In the genomic region with DNA sequence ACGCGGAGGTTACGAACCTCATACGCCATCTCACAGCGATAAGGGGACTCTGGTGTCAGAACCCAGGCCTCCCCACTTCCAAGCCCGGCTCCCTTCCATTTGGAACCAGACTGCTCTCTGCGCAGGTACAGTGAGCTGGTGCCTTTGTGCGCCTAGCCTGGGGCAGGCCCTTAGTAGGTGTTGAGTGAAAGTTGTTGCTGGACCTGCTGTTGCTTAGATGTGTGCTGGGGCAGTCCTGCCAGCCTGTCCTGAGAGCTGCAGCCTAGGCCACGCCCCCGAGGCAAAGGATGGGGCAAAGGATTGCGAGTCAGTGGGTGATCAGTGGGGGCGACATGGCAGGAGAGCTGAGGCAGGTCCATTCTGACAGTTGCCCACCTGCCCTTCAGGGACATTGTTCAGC, we compare ENCODE assay signal across 15 cellular contexts.
DNase-seq lines count a peak whose midpoint lies in the region; ATAC-seq and TF ChIP-seq lines count a peak whose summit lies in the region.
"Had no signal": no experiment of that assay in that cellular context is flagged by ENCODE, and none has a peak within 500 bp of the region (broad histone marks: within the 10 kb centered on the region; RNA-seq: fewer than 3 reads in every experiment).

No MANE protein-coding gene starts in this region.

- ATAC-seq in HCT116: peak; percentile 47; the same call in 1 of the 2 replicates
- peak; percentile 26 for ATAC-seq in left colon
- peak in 3 of 4 donors; percentile 21 to 35 (median 30) for ATAC-seq in psoas muscle
- no peak for ATAC-seq in stimulated activated naive CD8-positive, alpha-beta T cell treated with anti-CD3 and anti-CD28 coated beads, Interleukin-15, amount 100 ng/mL, for 72 hours

- H3K27me3 Mint-ChIP-seq in stimulated activated naive CD8-positive, alpha-beta T cell treated with anti-CD3 and anti-CD28 coated beads, Interleukin-15, amount 100 ng/mL, for 72 hours: no peaks in the 10 kb centered on the region

- no peaks in the 10 kb centered on the region for H3K9me3 Mint-ChIP-seq in stimulated activated naive CD8-positive, alpha-beta T cell treated with anti-CD3 and anti-CD28 coated beads, Interleukin-15, amount 100 ng/mL, for 72 hours
- H3K9me3 Mint-ChIP-seq: IgD-negative memory B cell had no signal

- intact Hi-C loops in HCT116 (cut with micrococcal nuclease): no loop called here
- intact Hi-C loops in left colon (cut with DNase I, micrococcal nuclease): no loop called here
- intact Hi-C loops in psoas muscle (cut with DNase I): no loop called here
- intact Hi-C loops in spleen (cut with DNase I; ENCODE audit: low total_unique reads): no loop called here

- no peak overlapping the region for H3K27ac Mint-ChIP-seq in stimulated activated naive CD8-positive, alpha-beta T cell treated with anti-CD3 and anti-CD28 coated beads, Interleukin-15, amount 100 ng/mL, for 72 hours

- H2AFZ ChIP-seq in HCT116 (ENCODE audit: low read depth, low read length, poor library complexity, severe bottlenecking): no peak overlapping the region

- TF ChIP-seq RAD21 in HCT116 (IDR thresholded peaks at IDR 0.05; ENCODE audit: low read depth): no peak

- no peaks in the 10 kb centered on the region for H3K4me1 Mint-ChIP-seq in stimulated activated naive CD8-positive, alpha-beta T cell treated with anti-CD3 and anti-CD28 coated beads, Interleukin-15, amount 100 ng/mL, for 72 hours
- H3K4me1 Mint-ChIP-seq: IgD-negative memory B cell had no signal

- H3K27me3 ChIP-seq in HCT116 (ENCODE audit: insufficient read depth, low read length) (no peaks in the 10 kb centered on the region), cardiac muscle cell (no peaks in the 10 kb centered on the region), psoas muscle (ENCODE audit: insufficient read depth in 3 of 3, low read length in 2 of 3) (no peaks in the 10 kb centered on the region), spleen (replicated peaks in 1 of 7) (no peaks in the 10 kb centered on the region)

- no peak overlapping the region for H3K4me3 Mint-ChIP-seq in stimulated activated naive CD8-positive, alpha-beta T cell treated with anti-CD3 and anti-CD28 coated beads, Interleukin-15, amount 100 ng/mL, for 72 hours

- TF ChIP-seq CTCF in HCT116 (IDR thresholded peaks at IDR 0.05 in 2 of 3, conservative IDR thresholded peaks at IDR 0.05 in 1 of 3; ENCODE audit: borderline replicate concordance in 1 of 3, insufficient read depth in 1 of 3, low read depth in 2 of 3, low read length in 2 of 3) (no peak), cardiac muscle cell (IDR thresholded peaks at IDR 0.05; ENCODE audit: low read depth, low read length) (no peak), psoas muscle (IDR thresholded peaks at IDR 0.05) (no peak), spleen (IDR thresholded peaks at IDR 0.05 in 8 of 11, conservative IDR thresholded peaks at IDR 0.05 in 3 of 11) (no peak)

- DNase-seq in HCT116 (ENCODE audit: low read depth, low spot score) (no peak), cardiac muscle cell (ENCODE audit: low read depth in 1 of 2, low spot score in 1 of 2) (no peak), left colon (no peak), psoas muscle (no peak), spleen (no peak), NCI-H1930 (lab: John Stamatoyannopoulos, UW) (no peak), cortex of kidney (lab: John Stamatoyannopoulos, UW) (no peak)
- DNase-seq in stimulated activated naive CD8-positive, alpha-beta T cell treated with anti-CD3 and anti-CD28 coated beads, Interleukin-15, amount 100 ng/mL, for 72 hours: no peak
- DNase-seq: DMS153, EL, H7, NCI-H1417 treated with DMSO at 0.1 percent for 48 hours, NCI-H2227 treated with DMSO at 0.1 percent for 48 hours, NCI-H524 treated with DMSO at 0.1 percent for 48 hours had no signal

- H3K9me3 ChIP-seq in HCT116 (ENCODE audit: control insufficient read depth in 1 of 2, insufficient read depth in 1 of 2, low read depth in 1 of 2, low read length in 2 of 2) (no peaks in the 10 kb centered on the region), cardiac muscle cell (ENCODE audit: low read depth) (no peaks in the 10 kb centered on the region), psoas muscle (no peaks in the 10 kb centered on the region), spleen (no peaks in the 10 kb centered on the region)

- H3K4me3 ChIP-seq in HCT116 (replicated peaks in 1 of 2; ENCODE audit: low read depth in 1 of 2, low read length in 2 of 2) (no peak overlapping the region), cardiac muscle cell (no peak overlapping the region), psoas muscle (no peak overlapping the region), spleen (no peak overlapping the region)

- TF ChIP-seq POLR2A in HCT116 (IDR thresholded peaks at IDR 0.05; ENCODE audit: borderline replicate concordance, extremely low read depth, insufficient read depth, insufficient read length) (no peak), spleen (IDR thresholded peaks at IDR 0.05) (no peak)

- no peaks in the 10 kb centered on the region for H3K9me2 ChIP-seq in HCT116 (ENCODE audit: insufficient read depth)

- BruUV-seq in HCT116 (replicated peaks; lab: Mats Ljungman, UMichigan): no TSS peak

- H3K27ac ChIP-seq in HCT116 (ENCODE audit: low read depth, low read length) (no peak overlapping the region), cardiac muscle cell (peak overlapping the region; percentile 67), psoas muscle (peak overlapping the region; percentile 55), spleen (no peak overlapping the region)

- H3K4me2 ChIP-seq in HCT116 (ENCODE audit: low read length): no peak overlapping the region

- H3K4me1 ChIP-seq in HCT116 (ENCODE audit: control insufficient read depth in 1 of 2, insufficient read depth in 2 of 2, low read length in 2 of 2) (no peaks in the 10 kb centered on the region), cardiac muscle cell (ENCODE audit: low read depth) (peaks cover 21% of the 10 kb centered on the region), psoas muscle (no peaks in the 10 kb centered on the region), spleen (no peaks in the 10 kb centered on the region)

- H4K20me1 ChIP-seq in HCT116 (ENCODE audit: insufficient read depth): no peaks in the 10 kb centered on the region

- peaks cover 0 to 4% of the 10 kb centered on the region in 2 experiments; a peak in 1 of 4 replicates for H3K36me3 ChIP-seq in HCT116 (ENCODE audit: control insufficient read depth in 1 of 2, insufficient read depth in 2 of 2, low read length in 2 of 2)
- H3K36me3 ChIP-seq in cardiac muscle cell: peaks cover 4% of the 10 kb centered on the region
- H3K36me3 ChIP-seq in psoas muscle (ENCODE audit: insufficient read depth in 1 of 2, low read depth in 1 of 2): peaks cover 0 to 55% of the 10 kb centered on the region in 2 donors
- H3K36me3 ChIP-seq in spleen: no peaks in the 10 kb centered on the region

- POLR2A ChIA-PET in HCT116 (lab: Charles Lee): no interaction called here

- 83 to 86% (median 85%) methylated on average over 12 of the region's 12 CpGs for WGBS in psoas muscle, 3 donors
- WGBS in spleen, 5 donors: 83 to 95% (median 91%) methylated on average over 9 to 12 of the region's 12 CpGs

- CTCF ChIA-PET in HCT116 (lab: Charles Lee): no interaction called here

- RAD21 ChIA-PET in HCT116 (lab: Charles Lee; ENCODE audit: low non-redundant PET in 1 of 2, low total read pairs in 2 of 2, uncharacterized antibody in 2 of 2, unreplicated experiment in 2 of 2): no interaction called here

- H3K9ac ChIP-seq in HCT116 (ENCODE audit: low read length): no peak overlapping the region

- no peaks in the 10 kb centered on the region for H3K79me2 ChIP-seq in HCT116 (ENCODE audit: insufficient read depth, low read length)

TF ChIP-seq in HCT116, 20 proteins besides CTCF, POLR2A, EP300 and RAD21:
- TF ChIP-seq TCF7L2 (IDR thresholded peaks at IDR 0.05; ENCODE audit: borderline replicate concordance, extremely low read depth, insufficient read depth, insufficient read length): no peak
- TF ChIP-seq YY1 (IDR thresholded peaks at IDR 0.05; ENCODE audit: extremely low read depth, insufficient replicate concordance, low read depth, low read length): no peak
- no peak for TF ChIP-seq ELF1 (IDR thresholded peaks at IDR 0.05; ENCODE audit: borderline replicate concordance, low read depth)
- no peak for TF ChIP-seq SP1 (IDR thresholded peaks at IDR 0.05; ENCODE audit: low read depth)
- no peak for TF ChIP-seq FOSL1 (IDR thresholded peaks at IDR 0.05; ENCODE audit: low read depth)
- no peak for TF ChIP-seq EZH2 (IDR thresholded peaks at IDR 0.05)
- TF ChIP-seq, protein P1, sequence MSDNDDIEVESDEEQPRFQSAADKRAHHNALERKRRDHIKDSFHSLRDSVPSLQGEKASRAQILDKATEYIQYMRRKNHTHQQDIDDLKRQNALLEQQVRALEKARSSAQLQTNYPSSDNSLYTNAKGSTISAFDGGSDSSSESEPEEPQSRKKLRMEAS (IDR thresholded peaks at IDR 0.05): no peak

Comparison
In these comparisons a context has a peak if more than half of its experiments do, and no peak if none do; other contexts are left out.
1. H3K27ac ChIP-seq: peak in cardiac muscle cell (single experiment) and psoas muscle (single experiment); none in HCT116 (single experiment) and spleen (0 of 8).